In genomic region chr19:10686661-10687517, GRCh38 we compare ENCODE assay signal across 13 cellular contexts. TPM values are rescaled to one million over a fixed set of nuclear protein-coding genes. Genes with fewer than 3 reads are reported as not detected.
A peak's percentile ranks its signal among the peaks of the same experiment; 100 is the strongest.
DNase-seq lines count a peak whose midpoint lies in the region; ATAC-seq, FAIRE-seq and TF ChIP-seq lines count a peak whose summit lies in the region.
"Had no signal": no experiment of that assay in that cellular context is flagged by ENCODE, and none has a peak within 500 bp of the region (broad histone marks: within the 10 kb centered on the region; RNA-seq: fewer than 3 reads in every experiment).

No MANE protein-coding gene starts in this region.

- DNase-seq in GM12891 (ENCODE audit: insufficient read length, low spot score) = no peak
- DNase-seq in astrocyte of the hippocampus (ENCODE audit: low read depth, low spot score) = peak; percentile 44
- DNase-seq in foreskin keratinocyte = peak in 1 of 2 donors; percentile 60
- no peak for DNase-seq in neuronal stem cell (ENCODE audit: low spot score)
- no peak for DNase-seq in activated CD4-positive, CD25-positive, alpha-beta regulatory T cell (lab: John Stamatoyannopoulos, UW)
- no peak for DNase-seq in OCI-LY7 (ENCODE audit: low spot score)
- DNase-seq: Calu3, immature natural killer cell, NCI-H187, T-helper 9 cell had no signal

- H4K20me1 ChIP-seq in OCI-LY7 (ENCODE audit: insufficient read depth, low read length) = peaks cover 8% of the 10 kb centered on the region; the same call in 1 of the 2 replicates

- TF ChIP-seq CTCF in foreskin keratinocyte (conservative IDR thresholded peaks at IDR 0.05) (no peak), OCI-LY7 (conservative IDR thresholded peaks at IDR 0.05; ENCODE audit: low read length) (no peak)

- intact Hi-C loops in OCI-LY7 (cut with micrococcal nuclease; ENCODE audit: unreplicated experiment) = no loop called here

- no peak for FAIRE-seq in GM12891 (lab: Jason Lieb, UNC)

- BruUV-seq in OCI-LY7 (replicated peaks; lab: Mats Ljungman, UMichigan) = no TSS peak

- H3K27ac ChIP-seq in foreskin keratinocyte (no peak overlapping the region), neuronal stem cell (replicated peaks; ENCODE audit: low read length) (no peak overlapping the region), OCI-LY7 (ENCODE audit: low read depth, low read length, poor library complexity, severe bottlenecking) (no peak overlapping the region)
- H3K27ac ChIP-seq: thoracic aorta had no signal

- no peak overlapping the region for H3K4ac ChIP-seq in neuronal stem cell (ENCODE audit: low read length)

- WGBS in neuronal stem cell (ENCODE audit: extremely low coverage in 2 of 2, insufficient read length in 2 of 2, insufficient replicate concordance in 1 of 2), 2 donors = no CpG with 5 or more reads among the region's 31 CpGs

- no peak; the same call in 1 of the 2 replicates for TF ChIP-seq POLR2A in GM12891 (IDR thresholded peaks at IDR 0.05; ENCODE audit: low read depth, low read length)

- H3K4me2 ChIP-seq in neuronal stem cell (ENCODE audit: insufficient read depth, low read length, poor library complexity, severe bottlenecking) (no peak overlapping the region), OCI-LY7 (ENCODE audit: low read length) (no peak overlapping the region)

- CTCF ChIA-PET in OCI-LY7 (lab: Charles Lee; ENCODE audit: unreplicated experiment) = no interaction called here

- H3K79me2 ChIP-seq in OCI-LY7 (ENCODE audit: insufficient read depth, low read depth, low read length) = peaks cover 5% of the 10 kb centered on the region; the same call in 1 of the 2 replicates

- H3K23ac ChIP-seq in neuronal stem cell (ENCODE audit: low read depth, low read length, poor library complexity) = peak overlapping the region; percentile 47

- peak overlapping the region; percentile 31 for H3K18ac ChIP-seq in neuronal stem cell (ENCODE audit: low read length)

- H4K8ac ChIP-seq in neuronal stem cell (ENCODE audit: low read depth, low read length) = peak overlapping the region; percentile 57

- H3K4me1 ChIP-seq in foreskin keratinocyte = no peaks in the 10 kb centered on the region
- no peaks in the 10 kb centered on the region for H3K4me1 ChIP-seq in neuronal stem cell (ENCODE audit: control insufficient read depth in 2 of 2, insufficient read depth in 1 of 2, low read depth in 1 of 2, low read length in 2 of 2)
- H3K4me1 ChIP-seq in OCI-LY7 (ENCODE audit: insufficient read depth, low read length, poor library complexity, severe bottlenecking) = no peaks in the 10 kb centered on the region

- H2BK5ac ChIP-seq in neuronal stem cell (ENCODE audit: low read length) = no peak overlapping the region

- no peak overlapping the region for H4K91ac ChIP-seq in neuronal stem cell (ENCODE audit: low read depth, low read length, poor library complexity)

- peak; percentile 66 for ATAC-seq in foreskin keratinocyte
- no peak for ATAC-seq in GM21786 (IDR thresholded peaks at IDR 0.05; ENCODE audit: unreplicated experiment)
- ATAC-seq in GM21529 (IDR thresholded peaks at IDR 0.05; ENCODE audit: unreplicated experiment) = no peak

- H2AK5ac ChIP-seq in neuronal stem cell (ENCODE audit: low read depth, low read length) = no peak overlapping the region

- H3K27me3 ChIP-seq in foreskin keratinocyte = no peaks in the 10 kb centered on the region
- no peaks in the 10 kb centered on the region for H3K27me3 ChIP-seq in neuronal stem cell (ENCODE audit: control insufficient read depth in 3 of 3, insufficient read depth in 3 of 3, low read depth in 1 of 3, low read length in 3 of 3)

- POLR2A ChIA-PET in OCI-LY7 (lab: Charles Lee) = interaction anchor here (0.6 kb wide), 1 partner anchor 15 kb away, joined by 3 read pairs; no protein-coding TSS in a partner anchor

- H3K9ac ChIP-seq in neuronal stem cell (ENCODE audit: low read depth, low read length, poor library complexity) = peak overlapping the region; percentile 0

- H2BK120ac ChIP-seq in neuronal stem cell (ENCODE audit: low read depth, low read length) = no peak overlapping the region

- H2BK12ac ChIP-seq in neuronal stem cell (ENCODE audit: low read length) = no peak overlapping the region

- H2BK15ac ChIP-seq in neuronal stem cell (ENCODE audit: low read length) = no peak overlapping the region

- H3K9me3 ChIP-seq in neuronal stem cell (replicated peaks in 1 of 2; ENCODE audit: control insufficient read depth in 2 of 2, insufficient read depth in 1 of 2, low read depth in 1 of 2, low read length in 2 of 2) (no peaks in the 10 kb centered on the region), OCI-LY7 (ENCODE audit: low read length) (no peaks in the 10 kb centered on the region)
- H3K9me3 ChIP-seq: thoracic aorta had no signal

- H3K4me3 ChIP-seq in neuronal stem cell (ENCODE audit: low read length in 2 of 2) (no peak overlapping the region), OCI-LY7 (ENCODE audit: low read depth, low read length, poor library complexity, severe bottlenecking) (no peak overlapping the region)
- H3K4me3 ChIP-seq: thoracic aorta had no signal

- no peak overlapping the region for H3K14ac ChIP-seq in neuronal stem cell (ENCODE audit: low read length)

- no peak overlapping the region for H2AFZ ChIP-seq in neuronal stem cell (ENCODE audit: low read length)
- H2AFZ ChIP-seq in OCI-LY7 (ENCODE audit: low read length) = no peak overlapping the region

- H3K79me1 ChIP-seq in neuronal stem cell (ENCODE audit: low read depth, low read length) = peaks cover 42% of the 10 kb centered on the region

- no peaks in the 10 kb centered on the region for H3K9me2 ChIP-seq in OCI-LY7 (ENCODE audit: insufficient read depth, low read length)

- H3K36me3 ChIP-seq in neuronal stem cell (replicated peaks in 1 of 2; ENCODE audit: control insufficient read depth in 2 of 2, insufficient read depth in 2 of 2, low read length in 2 of 2) (peaks cover 87 to 100% of the 10 kb centered on the region in 2 donors), OCI-LY7 (ENCODE audit: insufficient read depth, low read length) (peaks cover 99% of the 10 kb centered on the region)

TF ChIP-seq in GM12891, 5 proteins besides CTCF, POLR2A, EP300 and RAD21:
- no peak for TF ChIP-seq TAF1 (IDR thresholded peaks at IDR 0.05; ENCODE audit: low read depth, low read length)
- peak; percentile 76; the same call in 1 of the 2 replicates for TF ChIP-seq POLR2AphosphoS5 (IDR thresholded peaks at IDR 0.05; ENCODE audit: low read depth, low read length)
TF ChIP-seq in GM12891: peak in this region for 1.

RNA-seq across cellular contexts. Expression of gene QTRT1, which starts 14.3 kb away (rescaled TPM):
- polyA plus RNA-seq in GM12891 (2012; ENCODE audit: low read depth, missing spikeins) = 50.4 TPM
- total RNA-seq in foreskin keratinocyte (30.4 and 35.8 TPM in 2 replicates), OCI-LY7 (2022) (42.5 and 59.7 TPM in 2 replicates)
- 46.4 and 49.4 TPM in 2 replicates for polyA plus RNA-seq in foreskin keratinocyte
- 17.9 TPM for polyA plus RNA-seq in neuronal stem cell (2013, experiment 1 of 2)
- polyA plus RNA-seq in neuronal stem cell (2013, experiment 2 of 2) = 16.9 TPM
- 30.8 and 39.8 TPM in 2 replicates for total RNA-seq in OCI-LY7 (2014; rRNA removed; shearing (Covaris generic))

RNA-seq across cellular contexts. Expression of gene DNM2, which starts 31.0 kb away (rescaled TPM):
- polyA plus RNA-seq in GM12891 (2012; ENCODE audit: low read depth, missing spikeins) = 78.4 TPM
- 96.1 and 96.7 TPM in 2 replicates for total RNA-seq in foreskin keratinocyte
- polyA plus RNA-seq in foreskin keratinocyte = 66.5 and 68.6 TPM in 2 replicates
- 49.9 TPM for polyA plus RNA-seq in neuronal stem cell (2013, experiment 1 of 2)
- polyA plus RNA-seq in neuronal stem cell (2013, experiment 2 of 2) = 49.9 TPM
- 108 and 139 TPM in 2 replicates for total RNA-seq in OCI-LY7 (2014; rRNA removed; shearing (Covaris generic))
- 165 and 180 TPM in 2 replicates for total RNA-seq in OCI-LY7 (2022)

RNA-seq across cellular contexts. Expression of gene ILF3, which starts 32.7 kb away (rescaled TPM):
- 154 TPM for polyA plus RNA-seq in GM12891 (2012; ENCODE audit: low read depth, missing spikeins)
- total RNA-seq in foreskin keratinocyte = 189 and 218 TPM in 2 replicates
- polyA plus RNA-seq in foreskin keratinocyte = 137 and 162 TPM in 2 replicates
- 416 TPM for polyA plus RNA-seq in neuronal stem cell (2013, experiment 1 of 2)
- polyA plus RNA-seq in neuronal stem cell (2013, experiment 2 of 2) = 418 TPM
- total RNA-seq in OCI-LY7 (2014; rRNA removed; shearing (Covaris generic)) = 308 and 347 TPM in 2 replicates
- total RNA-seq in OCI-LY7 (2022) = 553 and 569 TPM in 2 replicates
